Comparison of ENCODE assay signal across 8 cellular contexts in the genomic region with DNA sequence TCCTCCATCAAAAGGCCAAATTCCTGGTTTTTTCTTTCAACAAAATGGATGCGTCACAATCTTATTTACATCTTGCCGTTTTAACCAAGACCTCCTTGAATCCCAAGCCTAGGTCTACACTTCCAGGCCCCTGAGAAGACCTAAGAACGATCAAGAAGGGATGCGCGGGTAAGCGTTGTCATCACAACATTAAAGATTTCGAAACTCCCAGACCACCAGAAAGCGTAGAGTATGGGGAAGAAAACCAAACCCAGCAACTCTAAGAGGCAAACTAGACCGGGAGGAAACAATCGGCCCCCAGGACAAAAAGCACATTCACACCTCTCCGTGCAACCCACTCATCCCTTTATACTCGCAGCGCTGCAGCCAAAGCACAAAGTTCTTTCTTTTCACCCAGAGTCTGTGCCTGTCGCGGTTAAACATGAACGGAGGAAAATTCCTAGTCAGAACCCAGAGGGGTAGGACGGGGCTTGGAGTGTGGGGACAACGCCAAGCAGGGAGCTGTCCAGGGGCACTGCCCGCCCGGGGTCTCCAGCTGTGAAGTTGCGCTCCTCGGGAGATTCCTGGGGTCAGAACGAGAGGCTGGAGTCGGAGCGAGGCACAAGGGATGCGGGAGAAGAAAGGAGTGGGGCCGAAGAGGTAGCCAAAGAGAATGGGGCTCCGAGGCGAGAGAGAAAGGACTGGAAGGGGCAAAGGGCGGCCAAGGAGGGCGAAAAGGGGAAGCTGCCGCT. TPM values are rescaled to one million over a fixed set of nuclear protein-coding genes. Genes with fewer than 3 reads are reported as not detected.
DNase-seq lines count a peak whose midpoint lies in the region; ATAC-seq and TF ChIP-seq lines count a peak whose summit lies in the region.

No MANE protein-coding gene starts in this region.

- peak overlapping the region; percentile 96 for H3K23ac ChIP-seq in IMR-90 (ENCODE audit: low read depth, low read length)

- H3K36me3 ChIP-seq in IMR-90 (ENCODE audit: control insufficient read depth, insufficient read depth, low read length) (peaks cover 8% of the 10 kb centered on the region), sigmoid colon (peaks cover 0 to 18% (median 3%) of the 10 kb centered on the region in 4 donors)

- H3K9me1 ChIP-seq in IMR-90 (ENCODE audit: insufficient read depth, low read length): peaks cover 9% of the 10 kb centered on the region

- H4K20me1 ChIP-seq in IMR-90 (ENCODE audit: insufficient read depth, low read length): peaks cover 22% of the 10 kb centered on the region

- H3K36me3 Mint-ChIP-seq in activated naive CD8-positive, alpha-beta T cell: peaks cover 3% of the 10 kb centered on the region

- TF ChIP-seq EP300 in sigmoid colon (IDR thresholded peaks at IDR 0.05): no peak

- peak overlapping the region; percentile 81 for H3K14ac ChIP-seq in IMR-90 (replicated peaks; ENCODE audit: low read depth, low read length)

- H2BK5ac ChIP-seq in IMR-90 (ENCODE audit: low read depth, low read length, poor library complexity, severe bottlenecking): peak overlapping the region; percentile 73

- H3K27me3 Mint-ChIP-seq in activated naive CD8-positive, alpha-beta T cell: no peaks in the 10 kb centered on the region

- H4K5ac ChIP-seq in IMR-90 (ENCODE audit: low read depth, low read length): peak overlapping the region; percentile 42

- peak overlapping the region; percentile 98 for H3K27ac Mint-ChIP-seq in activated naive CD8-positive, alpha-beta T cell

- DNase-seq in NCI-H748 (lab: John Stamatoyannopoulos, UW; ENCODE audit: unreplicated experiment) (peak; percentile 35), NCI-H748 treated with DMSO at 0.1 percent for 48 hours (lab: John Stamatoyannopoulos, UW) (no peak), IMR-90 (peak; percentile 35), right cardiac atrium (no peak), sigmoid colon (no peak), NCI-H2081 treated with DMSO at 0.1 percent for 48 hours (lab: John Stamatoyannopoulos, UW) (no peak)
- DNase-seq in stimulated activated CD4-positive, alpha-beta T cell treated with anti-CD3 and anti-CD28 coated beads, Interleukin-4, amount 100 ng/mL, for 4 hours: no peak

- H3K4me3 Mint-ChIP-seq in activated naive CD8-positive, alpha-beta T cell: peak overlapping the region; percentile 97

- TF ChIP-seq POLR2A in IMR-90 (IDR thresholded peaks at IDR 0.05; ENCODE audit: low read depth, low read length): no peak
- no peak for TF ChIP-seq POLR2A in sigmoid colon (IDR thresholded peaks at IDR 0.05)

- TF ChIP-seq RAD21 in IMR-90 (IDR thresholded peaks at IDR 0.05; ENCODE audit: low read length): no peak

- peak overlapping the region; percentile 87 for H3K4ac ChIP-seq in IMR-90 (ENCODE audit: low read depth, low read length)

- H3K27me3 ChIP-seq in IMR-90 (ENCODE audit: control insufficient read depth, insufficient read depth, low read length) (no peaks in the 10 kb centered on the region), right cardiac atrium (ENCODE audit: control insufficient read depth, insufficient read depth) (no peaks in the 10 kb centered on the region), sigmoid colon (no peaks in the 10 kb centered on the region)

- H3K18ac ChIP-seq in IMR-90 (ENCODE audit: low read depth, low read length): peak overlapping the region; percentile 13

- H2BK20ac ChIP-seq in IMR-90 (ENCODE audit: low read depth, low read length): no peak overlapping the region; the same call in 1 of the 2 replicates

- peak overlapping the region; percentile 93 for H2AK9ac ChIP-seq in IMR-90 (replicated peaks; ENCODE audit: low read depth, low read length, poor library complexity)

- H3K9me3 ChIP-seq in IMR-90 (ENCODE audit: control insufficient read depth, insufficient read depth, low read length) (no peaks in the 10 kb centered on the region), right cardiac atrium (ENCODE audit: control insufficient read depth, low read length) (no peaks in the 10 kb centered on the region), sigmoid colon (no peaks in the 10 kb centered on the region)

- CTCF ChIA-PET in IMR-90 (lab: Yijun Ruan, JAX): interaction anchor here (0.6 kb wide), 1 partner anchor 367 kb away, joined by 3 read pairs; no protein-coding TSS in a partner anchor

- peaks cover 3 to 45% of the 10 kb centered on the region in 2 experiments; a peak in 3 of 4 replicates for H3K79me1 ChIP-seq in IMR-90 (ENCODE audit: low read depth in 1 of 2, low read length in 2 of 2)

- peak overlapping the region; percentile 15 to 78; a peak in 3 of 4 replicates for H4K8ac ChIP-seq in IMR-90 (ENCODE audit: low read depth in 2 of 2, low read length in 2 of 2)

- peak overlapping the region; percentile 80 for H3K56ac ChIP-seq in IMR-90 (ENCODE audit: extremely low read depth, insufficient read depth, low read length)

- in situ Hi-C loops in IMR-90 (cut with MboI; ENCODE audit: low sequenced_read_pairs): loop anchor here (10.0 kb wide), 2 partner anchors 265 to 395 kb away; partner anchors contain the start of gene TTPAL

- peak overlapping the region; percentile 76 for H2AK5ac ChIP-seq in IMR-90 (ENCODE audit: low read depth, low read length)

- H3K4me1 ChIP-seq in IMR-90 (ENCODE audit: control insufficient read depth, insufficient read depth, low read length) (peaks cover 5% of the 10 kb centered on the region), right cardiac atrium (ENCODE audit: control insufficient read depth, insufficient read depth, low read length) (peaks cover 2% of the 10 kb centered on the region), sigmoid colon (peaks cover 0 to 59% (median 43%) of the 10 kb centered on the region in 4 donors)

- 5% methylated on average over 4 of the region's 32 CpGs; no CpG with 5 or more reads in 1 of the 2 experiments for WGBS in IMR-90 (ENCODE audit: extremely low coverage in 2 of 2, insufficient read length in 1 of 2), 2 experiments
- 1% methylated on average over 32 of the region's 32 CpGs for WGBS in right cardiac atrium
- 1% methylated on average over 32 of the region's 32 CpGs for WGBS in sigmoid colon, 2 donors

- no TSS peak for BruUV-seq in IMR-90 (replicated peaks; lab: Mats Ljungman, UMichigan)

- H3K4me1 Mint-ChIP-seq in activated naive CD8-positive, alpha-beta T cell (ENCODE audit: low read depth): peaks cover 58% of the 10 kb centered on the region

- peak overlapping the region; percentile 96 for H2AFZ ChIP-seq in IMR-90 (replicated peaks; ENCODE audit: low read length, poor library complexity)

- H3K4me3 ChIP-seq in IMR-90 (ENCODE audit: insufficient read depth, low read depth, low read length) (peak overlapping the region; percentile 77), right cardiac atrium (ENCODE audit: low read length) (peak overlapping the region; percentile 94), sigmoid colon (peak overlapping the region; percentile 74 to 96 (median 89))

- H3K9me3 Mint-ChIP-seq in activated naive CD8-positive, alpha-beta T cell (ENCODE audit: low read depth): no peaks in the 10 kb centered on the region

- POLR2A ChIA-PET in IMR-90 (lab: Charles Lee; ENCODE audit: unreplicated experiment): no interaction called here

- H2BK15ac ChIP-seq in IMR-90 (ENCODE audit: low read depth, low read length): 0 out of 3 replicates have a peak overlapping the region, but pooled peaks have one; percentile 20

- peak overlapping the region; percentile 75 for H3K9ac ChIP-seq in IMR-90 (ENCODE audit: low read depth, low read length)

- intact Hi-C loops in IMR-90 (cut with micrococcal nuclease) (loop anchor here (1.0 to 10.0 kb wide), 3 partner anchors 94 to 755 kb away; partner anchors contain the start of genes SRSF6 and YWHAB), right cardiac atrium (cut with DNase I) (loop anchor here (10.0 kb wide), 4 partner anchors 175 to 525 kb away; no protein-coding TSS in a partner anchor), sigmoid colon (cut with DNase I) (loop anchor here (2.0 to 10.0 kb wide), 8 partner anchors 175 to 755 kb away; partner anchors contain the start of genes ADA, SERINC3, SRSF6 and TTPAL)

- ATAC-seq in IMR-90 (ENCODE audit: low read depth): peak; percentile 2; the same call in 1 of the 2 replicates
- peak; percentile 8 to 10 for ATAC-seq in right cardiac atrium

- peak overlapping the region; percentile 57 for H2BK120ac ChIP-seq in IMR-90 (ENCODE audit: low read depth, low read length)

- H3K27ac ChIP-seq in IMR-90 (ENCODE audit: insufficient read depth, low read length): peak overlapping the region; percentile 75
- H3K27ac ChIP-seq in right cardiac atrium (ENCODE audit: low read length): peak overlapping the region; percentile 94
- H3K27ac ChIP-seq in sigmoid colon: peak overlapping the region; percentile 93 to 100 (median 98)

- peak overlapping the region; percentile 95 for H3K4me2 ChIP-seq in IMR-90 (ENCODE audit: low read depth, low read length)

- no peak for TF ChIP-seq CTCF in IMR-90 (conservative IDR thresholded peaks at IDR 0.05; ENCODE audit: low read depth, low read length)
- no peak for TF ChIP-seq CTCF in sigmoid colon (IDR thresholded peaks at IDR 0.05)

- dilution Hi-C loops in IMR-90 (cut with HindIII; ENCODE audit: low sequenced_read_pairs, unreplicated experiment): no loop called here

- peak overlapping the region; percentile 66 for H4K91ac ChIP-seq in IMR-90 (ENCODE audit: insufficient read depth, low read depth, low read length)

RNA-seq across cellular contexts. Expression of gene OSER1, which starts 0.7 kb away (rescaled TPM):
- total RNA-seq in IMR-90 (2012; rRNA removed) (66.9 and 70.6 TPM in 2 replicates), right cardiac atrium (10 to 100 TPM; 22.6 to 44.5 (median 36.1) TPM), sigmoid colon (10 to 100 TPM; 47.4 to 90.5 (median 61.5) TPM)
- polyA plus RNA-seq in IMR-90 (2012; rRNA removed) (27.7 and 32.6 TPM in 2 replicates), right cardiac atrium (27.4 TPM), sigmoid colon (10 to 100 TPM; 28.5 to 39.8 (median 37.2) TPM)
- 10.3 and 11.0 TPM in 2 replicates for polyA plus RNA-seq in IMR-90 (2012; cell fraction: cytosol; rRNA removed)
- polyA plus RNA-seq in IMR-90 (2012; cell fraction: nucleus; rRNA removed; ENCODE audit: low replicate concordance): 20.0 and 103 TPM in 2 replicates

RNA-seq across cellular contexts. Expression of gene JPH2, which starts 22.9 kb away (rescaled TPM):
- total RNA-seq in IMR-90 (2012; rRNA removed) (0.54 and 0.83 TPM in 2 replicates), right cardiac atrium (100 to 1,000 TPM in 3 of 4 donors, 10 to 100 TPM in 1; 99.0 to 117 (median 107) TPM), sigmoid colon (100 to 1,000 TPM in 3 of 4 donors, 10 to 100 TPM in 1; 52.0 to 166 (median 122) TPM)
- polyA plus RNA-seq in IMR-90 (2012; rRNA removed) (0.44 TPM in 2 replicates), right cardiac atrium (78.2 TPM), sigmoid colon (1 to 10 TPM in 1 of 3 donors, under 1 TPM in 2; 0.23 to 5.3 (median 0.60) TPM)
- 0.31 and 0.60 TPM in 2 replicates for polyA plus RNA-seq in IMR-90 (2012; cell fraction: cytosol; rRNA removed)
- 0.40 and 0.71 TPM in 2 replicates for polyA plus RNA-seq in IMR-90 (2012; cell fraction: nucleus; rRNA removed; ENCODE audit: low replicate concordance)

RNA-seq across cellular contexts. Expression of gene GDAP1L1, which starts 37.3 kb away (rescaled TPM):
- total RNA-seq in IMR-90 (2012; rRNA removed) (not detected in 2 replicates), right cardiac atrium (1 to 10 TPM in 1 of 4 donors, under 1 TPM in 3; 0.17 to 2.8 (median 0.55) TPM), sigmoid colon (1 to 10 TPM in 2 of 4 donors, under 1 TPM in 1, not detected in 1; 0.36 to 1.4 (median 1.3) TPM)
- polyA plus RNA-seq in IMR-90 (2012; rRNA removed) (not detected in 2 replicates), right cardiac atrium (1.4 TPM), sigmoid colon (under 1 TPM in 2 of 3 donors, not detected in 1; 0.20 to 0.60 TPM)
- polyA plus RNA-seq in IMR-90 (2012; cell fraction: cytosol; rRNA removed): not detected in 2 replicates
- polyA plus RNA-seq in IMR-90 (2012; cell fraction: nucleus; rRNA removed; ENCODE audit: low replicate concordance): not detected in 2 replicates

Comparison
In these comparisons a context has a peak if more than half of its experiments do, and no peak if none do; other contexts are left out.
1. DNase-seq: peak in NCI-H748 (single experiment) and IMR-90 (single experiment); none in NCI-H748 treated with DMSO at 0.1 percent for 48 hours (single experiment), right cardiac atrium (0 of 3), sigmoid colon (single experiment), NCI-H2081 treated with DMSO at 0.1 percent for 48 hours (single experiment) and stimulated activated CD4-positive, alpha-beta T cell treated with anti-CD3 and anti-CD28 coated beads, Interleukin-4, amount 100 ng/mL, for 4 hours (0 of 2).
2. RNA of gene JPH2, which starts 22.9 kb away (total RNA-seq): 52.0 to 166 TPM in sigmoid colon and 99.0 to 117 TPM in right cardiac atrium; 0.54 to 0.83 TPM in IMR-90; every median in the first group is over 10 times any median in the second.
3. Peak in every context shown above with its lines, with median percentiles within 50 percentile points of each other: H3K27ac ChIP-seq and H3K4me3 ChIP-seq.